ENCODE assay signal across 29 cellular contexts in genomic region chr13:74104661-74105275, GRCh38. TPM values are rescaled to one million over a fixed set of nuclear protein-coding genes. Genes with fewer than 3 reads are reported as not detected.
DNase-seq lines count a peak whose midpoint lies in the region; ATAC-seq, FAIRE-seq and TF ChIP-seq lines count a peak whose summit lies in the region.
"Had no signal": no experiment of that assay in that cellular context is flagged by ENCODE, and none has a peak within 500 bp of the region (broad histone marks: within the 10 kb centered on the region; RNA-seq: fewer than 3 reads in every experiment).

No MANE protein-coding gene starts in this region.

- peaks cover 55% of the 10 kb centered on the region for H3K4me1 Mint-ChIP-seq in activated CD4-positive, alpha-beta T cell treated with anti-CD3 and anti-CD28 coated beads for 36 hours
- H3K4me1 Mint-ChIP-seq in activated CD4-positive, alpha-beta T cell treated with anti-CD3 and anti-CD28 coated beads, Interleukin-2, amount 10 ng/mL, durations not matched to agents 24 days and 14 days: peaks cover 5% of the 10 kb centered on the region

- no peaks in the 10 kb centered on the region for H3K27me3 Mint-ChIP-seq in activated CD4-positive, alpha-beta T cell treated with anti-CD3 and anti-CD28 coated beads for 36 hours
- H3K27me3 Mint-ChIP-seq in activated CD4-positive, alpha-beta T cell treated with anti-CD3 and anti-CD28 coated beads, Interleukin-2, amount 10 ng/mL, durations not matched to agents 24 days and 14 days: no peaks in the 10 kb centered on the region
- H3K27me3 Mint-ChIP-seq: effector memory CD8-positive, alpha-beta T cell had no signal

- H3K4me3 ChIP-seq in ovary: no peak overlapping the region
- H3K4me3 ChIP-seq: colonic mucosa, SJSA1, tibial nerve had no signal

- DNase-seq in activated CD4-positive, alpha-beta T cell treated with anti-CD3 and anti-CD28 coated beads for 36 hours: no peak
- DNase-seq in activated CD4-positive, alpha-beta T cell treated with anti-CD3 and anti-CD28 coated beads, Interleukin-2, amount 10 ng/mL, durations not matched to agents 24 days and 14 days: no peak
- peak; percentile 8 for DNase-seq in ACHN
- peak; percentile 18 for DNase-seq in NCI-H146 (lab: John Stamatoyannopoulos, UW)
- no peak for DNase-seq in NCI-H82 treated with DMSO at 0.1 percent for 48 hours (lab: John Stamatoyannopoulos, UW; ENCODE audit: unreplicated experiment)
- DNase-seq in stimulated activated CD4-positive, alpha-beta T cell treated with anti-CD3 and anti-CD28 coated beads, Interleukin-15, amount 100 ng/mL, for 24 hours: no peak
- no peak for DNase-seq in ovary
- DNase-seq: activated CD4-positive, CD25-positive, alpha-beta regulatory T cell; activated CD8-positive, alpha-beta memory T cell treated with anti-CD3 and anti-CD28 coated beads for 24 hours; activated naive CD4-positive, alpha-beta T cell treated with anti-CD3 and anti-CD28 coated beads, Interleukin-2, amount 50 U/mL, for 16 hours; activated T-cell treated with anti-CD3 and anti-CD28 coated beads, Interleukin-2, amount 50 U/mL, for 48 hours; aorta; BE2C; colonic mucosa; effector memory CD8-positive, alpha-beta T cell; foreskin keratinocyte; GOT3; Kasumi-1; MV-4-11; NCI-H1930; NCI-H526 treated with DMSO at 0.1 percent for 48 hours; posterior cingulate gyrus had no signal

- in situ Hi-C loops in ACHN (cut with HindIII; ENCODE audit: low pct_ligation_motif_present, low pct_unique_long_range_greater_than_20kb, low sequenced_read_pairs): no loop called here

- no peak overlapping the region for H3K4me3 Mint-ChIP-seq in activated CD4-positive, alpha-beta T cell treated with anti-CD3 and anti-CD28 coated beads for 36 hours
- no peak overlapping the region for H3K4me3 Mint-ChIP-seq in activated CD4-positive, alpha-beta T cell treated with anti-CD3 and anti-CD28 coated beads, Interleukin-2, amount 10 ng/mL, durations not matched to agents 24 days and 14 days
- H3K4me3 Mint-ChIP-seq: effector memory CD8-positive, alpha-beta T cell had no signal

- H3K36me3 Mint-ChIP-seq in activated CD4-positive, alpha-beta T cell treated with anti-CD3 and anti-CD28 coated beads for 36 hours (ENCODE audit: low read depth): peaks cover 12% of the 10 kb centered on the region
- peaks cover 19% of the 10 kb centered on the region for H3K36me3 Mint-ChIP-seq in activated CD4-positive, alpha-beta T cell treated with anti-CD3 and anti-CD28 coated beads, Interleukin-2, amount 10 ng/mL, durations not matched to agents 24 days and 14 days (ENCODE audit: low read depth)

- H3K27me3 ChIP-seq in ovary: no peaks in the 10 kb centered on the region
- H3K27me3 ChIP-seq: BE2C, colonic mucosa, foreskin keratinocyte, SJSA1, tibial nerve had no signal

- POLR2A ChIA-PET in activated CD4-positive, alpha-beta T cell treated with anti-CD3 and anti-CD28 coated beads for 36 hours (lab: Charles Lee): no interaction called here

- WGBS in ovary, 3 donors: 77 to 92% (median 91%) methylated on average over 3 of the region's 3 CpGs

- TF ChIP-seq EP300 in ovary (IDR thresholded peaks at IDR 0.05): no peak

- H3K27ac ChIP-seq in ovary: no peak overlapping the region
- H3K27ac ChIP-seq: colonic mucosa, foreskin keratinocyte, HL-60, SJSA1, tibial nerve had no signal

- TF ChIP-seq POLR2A in ovary (IDR thresholded peaks at IDR 0.05): no peak

- no peaks in the 10 kb centered on the region for H3K9me3 ChIP-seq in ovary
- H3K9me3 ChIP-seq: BE2C, colonic mucosa, SJSA1 had no signal

- H3K4me1 ChIP-seq in ovary (ENCODE audit: insufficient read depth): no peaks in the 10 kb centered on the region
- H3K4me1 ChIP-seq: colonic mucosa, foreskin keratinocyte had no signal

- no peaks in the 10 kb centered on the region for H3K36me3 ChIP-seq in ovary
- H3K36me3 ChIP-seq: BE2C, colonic mucosa, SJSA1, tibial nerve had no signal

- H3K9me3 Mint-ChIP-seq in activated CD4-positive, alpha-beta T cell treated with anti-CD3 and anti-CD28 coated beads for 36 hours (ENCODE audit: low read depth): peaks cover 9% of the 10 kb centered on the region
- peaks cover 7% of the 10 kb centered on the region for H3K9me3 Mint-ChIP-seq in activated CD4-positive, alpha-beta T cell treated with anti-CD3 and anti-CD28 coated beads, Interleukin-2, amount 10 ng/mL, durations not matched to agents 24 days and 14 days
- H3K9me3 Mint-ChIP-seq: effector memory CD8-positive, alpha-beta T cell had no signal

- no peak for TF ChIP-seq CTCF in ovary (IDR thresholded peaks at IDR 0.05)

- CTCF ChIA-PET in activated CD4-positive, alpha-beta T cell treated with anti-CD3 and anti-CD28 coated beads for 36 hours (lab: Charles Lee): no interaction called here

- FAIRE-seq in islet of Langerhans (lab: Jason Lieb, UNC): peak; percentile 80

- ATAC-seq in activated CD4-positive, alpha-beta T cell treated with anti-CD3 and anti-CD28 coated beads for 36 hours: peak; percentile 36
- ATAC-seq: effector memory CD8-positive, alpha-beta T cell; esophagus mucosa; foreskin keratinocyte; sciatic nerve had no signal

- no peak overlapping the region for H3K27ac Mint-ChIP-seq in activated CD4-positive, alpha-beta T cell treated with anti-CD3 and anti-CD28 coated beads for 36 hours
- no peak overlapping the region for H3K27ac Mint-ChIP-seq in activated CD4-positive, alpha-beta T cell treated with anti-CD3 and anti-CD28 coated beads, Interleukin-2, amount 10 ng/mL, durations not matched to agents 24 days and 14 days

- intact Hi-C loops in activated CD4-positive, alpha-beta T cell treated with anti-CD3 and anti-CD28 coated beads for 36 hours (cut with DNase I, micrococcal nuclease): no loop called here
- intact Hi-C loops in activated CD4-positive, alpha-beta T cell treated with anti-CD3 and anti-CD28 coated beads, Interleukin-2, amount 10 ng/mL, durations not matched to agents 24 days and 14 days (cut with micrococcal nuclease): no loop called here
- intact Hi-C loops in ovary (cut with DNase I): no loop called here

RNA-seq across cellular contexts. Expression of gene KLF12, which starts 29.4 kb away (rescaled TPM):
- total RNA-seq in activated CD4-positive, alpha-beta T cell treated with anti-CD3 and anti-CD28 coated beads for 36 hours: 10 to 100 TPM; 20.1 to 29.2 TPM
- 20.3 and 21.7 TPM in 2 replicates for total RNA-seq in activated CD4-positive, alpha-beta T cell treated with anti-CD3 and anti-CD28 coated beads, Interleukin-2, amount 10 ng/mL, durations not matched to agents 24 days and 14 days
- total RNA-seq in ovary: 10 to 100 TPM in 5 of 7 donors, 1 to 10 TPM in 2; 8.2 to 22.1 (median 16.3) TPM
- polyA plus RNA-seq in ovary: 1 to 10 TPM; 3.6 to 8.7 TPM
- total RNA-seq: G401 had no signal

Comparison
In these comparisons a context has a peak if more than half of its experiments do, and no peak if none do; other contexts are left out.
1. DNase-seq: peak in ACHN (single experiment) and NCI-H146 (single experiment); none in activated CD4-positive, alpha-beta T cell treated with anti-CD3 and anti-CD28 coated beads for 36 hours (single experiment), activated CD4-positive, alpha-beta T cell treated with anti-CD3 and anti-CD28 coated beads, Interleukin-2, amount 10 ng/mL, durations not matched to agents 24 days and 14 days (single experiment), NCI-H82 treated with DMSO at 0.1 percent for 48 hours (single experiment), stimulated activated CD4-positive, alpha-beta T cell treated with anti-CD3 and anti-CD28 coated beads, Interleukin-15, amount 100 ng/mL, for 24 hours (single experiment) and ovary (0 of 5).